ENCODE assay signal across 20 cellular contexts in the genomic region with DNA sequence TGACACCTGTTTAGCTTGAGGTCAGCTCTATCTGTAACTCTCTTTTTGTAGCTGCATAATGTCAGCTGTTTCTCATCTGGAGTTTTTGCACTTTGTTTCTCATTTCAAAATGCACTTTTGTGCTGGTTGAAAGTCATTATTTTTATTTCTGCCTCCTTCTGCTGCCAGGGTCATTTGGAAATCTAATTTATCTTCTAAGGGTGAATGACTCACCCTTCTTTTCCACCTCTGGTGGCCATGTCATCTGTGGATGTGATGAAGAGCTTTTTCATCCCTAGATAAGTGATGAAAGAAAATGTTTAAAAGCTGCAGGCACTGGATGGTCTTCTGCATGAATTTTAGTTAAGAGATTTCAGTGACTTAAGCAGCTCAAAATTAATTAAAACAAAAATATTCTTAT.
A peak's percentile ranks its signal among the peaks of the same experiment; 100 is the strongest.
DNase-seq lines count a peak whose midpoint lies in the region; FAIRE-seq and TF ChIP-seq lines count a peak whose summit lies in the region.
"Had no signal": no experiment of that assay in that cellular context is flagged by ENCODE, and none has a peak within 500 bp of the region (broad histone marks: within the 10 kb centered on the region; RNA-seq: fewer than 3 reads in every experiment).

No MANE protein-coding gene starts in this region.

- H3K79me2 ChIP-seq in endothelial cell of umbilical vein (ENCODE audit: control insufficient read depth, insufficient read depth, low read length) = no peaks in the 10 kb centered on the region

- H3K9ac ChIP-seq in endothelial cell of umbilical vein (replicated peaks; ENCODE audit: extremely low read depth, insufficient read depth, low read length) = no peak overlapping the region
- H3K9ac ChIP-seq: BLaER1 treated with 17β-estradiol and CSF1 and Interleukin-3, amounts not matched to agents 10 nM and 100 nM; GM23248 had no signal

- dilution Hi-C loops in endothelial cell of umbilical vein (cut with MboI; ENCODE audit: extremely low pct_ligation_motif_present, low sequenced_read_pairs) = no loop called here

- CTCF ChIA-PET in activated naive CD4-positive, alpha-beta T cell treated with anti-CD3 and anti-CD28 coated beads for 36 hours (lab: Charles Lee) = interaction anchor here (0.6 to 4.2 kb wide), 4 partner anchors 13 to 251 kb away, joined by 3 to 22 read pairs (median 4); no protein-coding TSS in a partner anchor
- CTCF ChIA-PET in endothelial cell of umbilical vein (lab: Charles Lee) = interaction anchor here (3.3 kb wide), 1 partner anchor 18 kb away, joined by 23 read pairs; no protein-coding TSS in a partner anchor

- TF ChIP-seq CTCF in endothelial cell of umbilical vein (IDR thresholded peaks at IDR 0.05; ENCODE audit: extremely low read depth in 1 of 2, insufficient read depth in 1 of 2, low read depth in 1 of 2, low read length in 2 of 2) (no peak), nephron (IDR thresholded peaks at IDR 0.05; ENCODE audit: unreplicated experiment in 3 of 3) (no peak)

- no peaks in the 10 kb centered on the region for H3K27me3 ChIP-seq in endothelial cell of umbilical vein (ENCODE audit: control insufficient read depth in 2 of 2, insufficient read depth in 2 of 2, low read length in 2 of 2)
- H3K27me3 ChIP-seq: BLaER1 treated with 17β-estradiol and CSF1 and Interleukin-3, amounts not matched to agents 10 nM and 100 nM had no signal

- peak; percentile 12 for FAIRE-seq in endothelial cell of umbilical vein (lab: Jason Lieb, UNC)
- FAIRE-seq: D721Med, GM12892, GM18507 had no signal

- H3K9me3 ChIP-seq in endothelial cell of umbilical vein (replicated peaks; ENCODE audit: control insufficient read depth, insufficient read depth, low read length) = no peaks in the 10 kb centered on the region
- H3K9me3 ChIP-seq: HAP-1 had no signal

- no peaks in the 10 kb centered on the region for H3K9me1 ChIP-seq in endothelial cell of umbilical vein (replicated peaks; ENCODE audit: control insufficient read depth, extremely low read depth, insufficient read depth, low read length)

- no peak overlapping the region for H3K4me3 ChIP-seq in endothelial cell of umbilical vein (replicated peaks in 1 of 3; ENCODE audit: insufficient read depth in 1 of 3, low read depth in 1 of 3, low read length in 3 of 3)
- H3K4me3 ChIP-seq: BLaER1 treated with 17β-estradiol and CSF1 and Interleukin-3, amounts not matched to agents 10 nM and 100 nM; GM23248; HAP-1 had no signal

- no peak for DNase-seq in activated naive CD4-positive, alpha-beta T cell treated with anti-CD3 and anti-CD28 coated beads for 36 hours
- DNase-seq in endothelial cell of umbilical vein (ENCODE audit: low read depth, low spot score) = no peak
- no peak for DNase-seq in germinal center (ENCODE audit: low spot score)
- DNase-seq in activated CD4-positive, alpha-beta T cell treated with anti-CD3 and anti-CD28 coated beads, Interleukin-2, amount 50 U/mL, for 1 hour = no peak
- DNase-seq in NCI-H2029 (lab: John Stamatoyannopoulos, UW) = no peak
- DNase-seq: 8988T; CD8-positive, alpha-beta T cell; COR-L47; DMS153; DMS79; GDM1; GM23248 had no signal

- no peaks in the 10 kb centered on the region for H4K20me1 ChIP-seq in endothelial cell of umbilical vein (replicated peaks; ENCODE audit: control insufficient read depth, extremely low read depth, insufficient read depth, low read length)
- H4K20me1 ChIP-seq: BLaER1 treated with 17β-estradiol and CSF1 and Interleukin-3, amounts not matched to agents 10 nM and 100 nM had no signal

- H3K4me1 ChIP-seq in endothelial cell of umbilical vein (ENCODE audit: control insufficient read depth, extremely low read depth, insufficient read depth, low read length) = no peaks in the 10 kb centered on the region
- H3K4me1 ChIP-seq: BLaER1 treated with 17β-estradiol and CSF1 and Interleukin-3, amounts not matched to agents 10 nM and 100 nM; HAP-1 had no signal

- no peak for TF ChIP-seq POLR2A in endothelial cell of umbilical vein (IDR thresholded peaks at IDR 0.05; ENCODE audit: low read depth, low read length)

- H3K4me2 ChIP-seq in endothelial cell of umbilical vein (ENCODE audit: insufficient read depth, low read length) = no peak overlapping the region
- H3K4me2 ChIP-seq: BLaER1 treated with 17β-estradiol and CSF1 and Interleukin-3, amounts not matched to agents 10 nM and 100 nM had no signal

- H3K36me3 ChIP-seq in endothelial cell of umbilical vein (ENCODE audit: control insufficient read depth in 2 of 2, extremely low read depth in 1 of 2, insufficient read depth in 2 of 2, low read length in 2 of 2) = no peaks in the 10 kb centered on the region
- H3K36me3 ChIP-seq: BLaER1 treated with 17β-estradiol and CSF1 and Interleukin-3, amounts not matched to agents 10 nM and 100 nM; HAP-1 had no signal

- intact Hi-C loops in activated naive CD4-positive, alpha-beta T cell treated with anti-CD3 and anti-CD28 coated beads for 36 hours (cut with micrococcal nuclease) = no loop called here
- intact Hi-C loops in endothelial cell of umbilical vein (cut with micrococcal nuclease) = no loop called here

- H3K36me3 Mint-ChIP-seq in activated naive CD4-positive, alpha-beta T cell treated with anti-CD3 and anti-CD28 coated beads, Interleukin-2, amount 50 U/mL, for 24 hours = no peaks in the 10 kb centered on the region
- H3K36me3 Mint-ChIP-seq in activated naive CD4-positive, alpha-beta T cell treated with anti-CD3 and anti-CD28 coated beads for 36 hours (ENCODE audit: low read depth) = no peaks in the 10 kb centered on the region
- H3K36me3 Mint-ChIP-seq in nephron (ENCODE audit: low read depth) = peaks cover 5% of the 10 kb centered on the region
- H3K36me3 Mint-ChIP-seq: CD8-positive, alpha-beta T cell had no signal

- no peak overlapping the region for H3K4me3 Mint-ChIP-seq in activated naive CD4-positive, alpha-beta T cell treated with anti-CD3 and anti-CD28 coated beads, Interleukin-2, amount 50 U/mL, for 24 hours
- no peak overlapping the region for H3K4me3 Mint-ChIP-seq in activated naive CD4-positive, alpha-beta T cell treated with anti-CD3 and anti-CD28 coated beads for 36 hours
- peak overlapping the region in 1 of 3 experiments; percentile 10 for H3K4me3 Mint-ChIP-seq in nephron
- H3K4me3 Mint-ChIP-seq: B cell; CD8-positive, alpha-beta T cell had no signal

- POLR2A ChIA-PET in endothelial cell of umbilical vein (lab: Charles Lee) = no interaction called here

- peaks cover 18% of the 10 kb centered on the region for H3K27me3 Mint-ChIP-seq in activated naive CD4-positive, alpha-beta T cell treated with anti-CD3 and anti-CD28 coated beads, Interleukin-2, amount 50 U/mL, for 24 hours
- peaks cover 9% of the 10 kb centered on the region for H3K27me3 Mint-ChIP-seq in activated naive CD4-positive, alpha-beta T cell treated with anti-CD3 and anti-CD28 coated beads for 36 hours (ENCODE audit: low read depth)
- H3K27me3 Mint-ChIP-seq in nephron (ENCODE audit: low read depth) = no peaks in the 10 kb centered on the region

- H3K9me3 Mint-ChIP-seq in activated naive CD4-positive, alpha-beta T cell treated with anti-CD3 and anti-CD28 coated beads, Interleukin-2, amount 50 U/mL, for 24 hours = no peaks in the 10 kb centered on the region
- no peaks in the 10 kb centered on the region for H3K9me3 Mint-ChIP-seq in activated naive CD4-positive, alpha-beta T cell treated with anti-CD3 and anti-CD28 coated beads for 36 hours
- H3K9me3 Mint-ChIP-seq in nephron = peaks cover 7% of the 10 kb centered on the region
- H3K9me3 Mint-ChIP-seq: CD8-positive, alpha-beta T cell had no signal

- no TSS peak for BruUV-seq in endothelial cell of umbilical vein (replicated peaks; lab: Mats Ljungman, UMichigan)

- no peaks in the 10 kb centered on the region for H3K4me1 Mint-ChIP-seq in activated naive CD4-positive, alpha-beta T cell treated with anti-CD3 and anti-CD28 coated beads, Interleukin-2, amount 50 U/mL, for 24 hours
- H3K4me1 Mint-ChIP-seq in activated naive CD4-positive, alpha-beta T cell treated with anti-CD3 and anti-CD28 coated beads for 36 hours (ENCODE audit: low read depth) = no peaks in the 10 kb centered on the region
- peaks cover 27% of the 10 kb centered on the region for H3K4me1 Mint-ChIP-seq in nephron
- H3K4me1 Mint-ChIP-seq: B cell had no signal

- H2AFZ ChIP-seq in endothelial cell of umbilical vein (ENCODE audit: low read depth, low read length) = no peak overlapping the region
- H2AFZ ChIP-seq: GM23248 had no signal

- no peak overlapping the region for H3K27ac ChIP-seq in endothelial cell of umbilical vein (ENCODE audit: insufficient read depth, low read depth, low read length)
- H3K27ac ChIP-seq: BLaER1 treated with 17β-estradiol and CSF1 and Interleukin-3, amounts not matched to agents 10 nM and 100 nM; GM23248 had no signal

- H3K27ac Mint-ChIP-seq in activated naive CD4-positive, alpha-beta T cell treated with anti-CD3 and anti-CD28 coated beads, Interleukin-2, amount 50 U/mL, for 24 hours = peak overlapping the region; percentile 13
- H3K27ac Mint-ChIP-seq in activated naive CD4-positive, alpha-beta T cell treated with anti-CD3 and anti-CD28 coated beads for 36 hours = no peak overlapping the region
- peak overlapping the region; percentile 12 to 66 (median 61) for H3K27ac Mint-ChIP-seq in nephron
- H3K27ac Mint-ChIP-seq: B cell; CD8-positive, alpha-beta T cell had no signal

TF ChIP-seq in endothelial cell of umbilical vein, 7 proteins besides CTCF, POLR2A, EP300 and RAD21:
- no peak for TF ChIP-seq EZH2 (IDR thresholded peaks at IDR 0.05; ENCODE audit: borderline replicate concordance, low read depth, low read length, severe bottlenecking)
- TF ChIP-seq MYC (IDR thresholded peaks at IDR 0.05; ENCODE audit: low read depth, low read length) = no peak
- TF ChIP-seq FOS (IDR thresholded peaks at IDR 0.05; ENCODE audit: borderline replicate concordance, insufficient read depth, low read length) = no peak
- no peak for TF ChIP-seq GATA2 (IDR thresholded peaks at IDR 0.05; ENCODE audit: insufficient read depth, insufficient read length, low read depth, low read length)
- TF ChIP-seq POLR2AphosphoS5 (IDR thresholded peaks at IDR 0.05; ENCODE audit: insufficient read depth, low read depth, low read length) = no peak
- TF ChIP-seq, protein P1, sequence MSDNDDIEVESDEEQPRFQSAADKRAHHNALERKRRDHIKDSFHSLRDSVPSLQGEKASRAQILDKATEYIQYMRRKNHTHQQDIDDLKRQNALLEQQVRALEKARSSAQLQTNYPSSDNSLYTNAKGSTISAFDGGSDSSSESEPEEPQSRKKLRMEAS (IDR thresholded peaks at IDR 0.05; ENCODE audit: insufficient read depth, insufficient read length) = no peak
- no peak for TF ChIP-seq JUN (IDR thresholded peaks at IDR 0.05; ENCODE audit: borderline replicate concordance, insufficient read depth, insufficient read length, low read depth)
TF ChIP-seq in endothelial cell of umbilical vein: peak in this region for 0.
